Comparison of ENCODE assay signal across 8 cellular contexts in genomic region chr1:157363660-157364140, GRCh38.
DNase-seq lines count a peak whose midpoint lies in the region; ATAC-seq, FAIRE-seq and TF ChIP-seq lines count a peak whose summit lies in the region.

No MANE protein-coding gene starts in this region.

- intact Hi-C loops in tibial artery (cut with DNase I; ENCODE audit: low total_unique reads): loop anchor here (10.0 kb wide), 1 partner anchor 131 kb away; no protein-coding TSS in a partner anchor

- TF ChIP-seq CTCF in C4-2B (conservative IDR thresholded peaks at IDR 0.05) (peak; percentile 90), tibial artery (IDR thresholded peaks at IDR 0.05) (no peak)

- ATAC-seq in GM18517 (IDR thresholded peaks at IDR 0.05; ENCODE audit: unreplicated experiment) (peak; percentile 84), HG03432 (IDR thresholded peaks at IDR 0.05; ENCODE audit: unreplicated experiment) (peak; percentile 72)

- H3K27me3 ChIP-seq in small intestine (ENCODE audit: control insufficient read depth in 2 of 2, insufficient read depth in 2 of 2, low read length in 2 of 2) (no peaks in the 10 kb centered on the region), tibial artery (peaks cover 0 to 4% of the 10 kb centered on the region in 2 donors)

- H3K27ac ChIP-seq in C4-2B: no peak overlapping the region
- H3K27ac ChIP-seq in small intestine (ENCODE audit: low read depth in 1 of 2, low read length in 1 of 2): no peak overlapping the region
- no peak overlapping the region for H3K27ac ChIP-seq in tibial artery

- DNase-seq in SHP77 (lab: John Stamatoyannopoulos, UW): peak; percentile 70 to 76
- peak; percentile 33 for DNase-seq in fibroblast of peridontal ligament (ENCODE audit: extremely low read depth)
- peak; percentile 68 for DNase-seq in small intestine
- DNase-seq in NCI-H2029 (lab: John Stamatoyannopoulos, UW): no peak
- DNase-seq in tibial artery: no peak

- no peak for FAIRE-seq in small intestine (lab: Jason Lieb, UNC)

- no peak overlapping the region for H3K4me3 ChIP-seq in small intestine (ENCODE audit: low read depth in 1 of 2, low read length in 2 of 2)
- no peak overlapping the region for H3K4me3 ChIP-seq in tibial artery

- H3K9me3 ChIP-seq in small intestine (ENCODE audit: control insufficient read depth, low read depth): no peaks in the 10 kb centered on the region
- H3K9me3 ChIP-seq in tibial artery: no peaks in the 10 kb centered on the region

- H3K36me3 ChIP-seq in small intestine (ENCODE audit: control insufficient read depth in 2 of 2, insufficient read depth in 2 of 2, low read length in 2 of 2): no peaks in the 10 kb centered on the region
- H3K36me3 ChIP-seq in tibial artery: no peaks in the 10 kb centered on the region

- peaks cover 0 to 2% of the 10 kb centered on the region in 2 donors for H3K4me1 ChIP-seq in small intestine (ENCODE audit: control insufficient read depth in 2 of 2, insufficient read depth in 1 of 2, low read depth in 1 of 2, low read length in 1 of 2)
- H3K4me1 ChIP-seq in tibial artery: no peaks in the 10 kb centered on the region

- WGBS in small intestine, 3 donors: 63 to 79% (median 63%) methylated on average over 7 of the region's 7 CpGs

Comparison
In these comparisons a context has a peak if more than half of its experiments do, and no peak if none do; other contexts are left out.
1. DNase-seq: peak in SHP77 (2 of 2), fibroblast of peridontal ligament (single experiment) and small intestine (single experiment); none in NCI-H2029 (single experiment) and tibial artery (0 of 2).